8 cellular contexts compared by ENCODE assay signal in the genomic region with DNA sequence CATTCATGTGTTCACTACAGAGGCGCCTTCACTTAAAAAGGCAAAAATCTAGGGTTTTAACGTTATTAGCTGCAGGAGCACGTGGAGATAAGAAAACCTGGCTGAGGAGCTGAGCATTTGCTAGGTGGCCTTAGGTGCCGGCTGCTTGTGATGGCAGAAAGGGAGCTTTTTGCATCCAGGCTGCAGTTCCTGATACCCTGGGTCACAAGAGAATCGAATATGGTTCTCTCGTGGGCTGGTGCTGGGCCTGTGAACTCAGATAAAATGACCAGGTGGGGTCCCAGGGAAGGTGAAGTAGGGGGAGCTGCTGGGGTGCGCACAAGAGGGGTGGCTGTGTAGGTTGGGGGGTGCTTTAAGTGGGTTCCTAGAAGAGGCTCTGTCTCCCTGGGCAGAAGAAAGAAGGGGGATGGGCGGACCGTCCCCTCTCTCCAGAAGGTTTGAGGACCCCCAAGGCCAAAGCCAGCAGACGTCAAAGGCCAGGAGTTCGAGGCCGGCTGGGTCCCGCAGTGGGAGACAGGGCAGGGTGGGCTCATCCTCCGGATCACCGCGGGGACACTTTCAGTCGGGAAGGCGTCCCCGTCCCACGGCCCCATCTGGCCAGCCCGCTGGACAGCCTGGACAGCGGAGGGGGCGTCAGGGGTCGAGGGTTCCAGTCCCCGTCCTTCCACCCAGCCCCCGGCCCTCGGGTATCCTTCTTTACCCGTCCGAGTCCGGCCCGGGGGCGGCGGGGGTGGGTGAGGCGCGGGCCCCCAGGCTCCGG. TPM values are rescaled to one million over a fixed set of nuclear protein-coding genes. Genes with fewer than 3 reads are reported as not detected.
DNase-seq lines count a peak whose midpoint lies in the region; ATAC-seq and TF ChIP-seq lines count a peak whose summit lies in the region.

No MANE protein-coding gene starts in this region.

- peak overlapping the region; percentile 50 to 76 for H3K27ac Mint-ChIP-seq in activated naive CD4-positive, alpha-beta T cell treated with anti-CD3 and anti-CD28 coated beads, Interleukin-2, amount 50 U/mL, for 72 hours

- H3K4me1 ChIP-seq in spleen = peaks cover 15 to 56% (median 32%) of the 10 kb centered on the region in 6 donors

- TF ChIP-seq CTCF in spleen (IDR thresholded peaks at IDR 0.05 in 8 of 11, conservative IDR thresholded peaks at IDR 0.05 in 3 of 11) = no peak

- ATAC-seq in activated naive CD4-positive, alpha-beta T cell treated with anti-CD3 and anti-CD28 coated beads, Interleukin-2, amount 50 U/mL, for 72 hours = no peak

- WGBS in spleen, 5 donors = 19 to 35% (median 22%) methylated on average over 20 to 36 of the region's 36 CpGs

- peaks cover 7 to 8% of the 10 kb centered on the region in 2 donors for H3K36me3 Mint-ChIP-seq in activated naive CD4-positive, alpha-beta T cell treated with anti-CD3 and anti-CD28 coated beads, Interleukin-2, amount 50 U/mL, for 72 hours

- TF ChIP-seq POLR2A in spleen (IDR thresholded peaks at IDR 0.05) = no peak

- H3K27ac ChIP-seq in spleen = peak overlapping the region; percentile 48 to 97 (median 72)

- H3K27me3 ChIP-seq in spleen (replicated peaks in 1 of 7) = no peaks in the 10 kb centered on the region

- H3K4me3 ChIP-seq in iPS-11a (ENCODE audit: low read depth, low read length) (peak overlapping the region; percentile 47), spleen (peak overlapping the region; percentile 18 to 96 (median 65))

- DNase-seq in HuH-7.5 (ENCODE audit: low spot score) (peak; percentile 73), spleen (peak; percentile 93), OCI-M2 (lab: John Stamatoyannopoulos, UW; ENCODE audit: unreplicated experiment) (no peak), dermis blood vessel endothelial cell (no peak), NCI-H1930 (lab: John Stamatoyannopoulos, UW) (no peak), NCI-H524 (lab: John Stamatoyannopoulos, UW) (no peak)
- no peak for DNase-seq in activated naive CD4-positive, alpha-beta T cell treated with anti-CD3 and anti-CD28 coated beads, Interleukin-2, amount 50 U/mL, for 72 hours (ENCODE audit: low spot score in 2 of 2)

- intact Hi-C loops in spleen (cut with DNase I; ENCODE audit: low total_unique reads) = loop anchor here (10.0 kb wide), 1 partner anchor 171 kb away; no protein-coding TSS in a partner anchor

- no peaks in the 10 kb centered on the region for H3K9me3 Mint-ChIP-seq in activated naive CD4-positive, alpha-beta T cell treated with anti-CD3 and anti-CD28 coated beads, Interleukin-2, amount 50 U/mL, for 72 hours

- peaks cover 0 to 5% (median 0%) of the 10 kb centered on the region in 6 donors for H3K36me3 ChIP-seq in spleen

- H3K9me3 ChIP-seq in spleen = no peaks in the 10 kb centered on the region

RNA-seq across cellular contexts. Expression of a gene that starts 0.7 kb away (rescaled TPM):
- total RNA-seq in activated naive CD4-positive, alpha-beta T cell treated with anti-CD3 and anti-CD28 coated beads, Interleukin-2, amount 50 U/mL, for 72 hours = 10 to 100 TPM; 35.5 to 51.5 TPM
- total RNA-seq in spleen (100 to 1,000 TPM in 1 of 7 donors, 10 to 100 TPM in 6; 49.9 to 107 (median 67.1) TPM), dermis blood vessel endothelial cell (39.0 and 64.7 TPM in 2 replicates)
- polyA plus RNA-seq in spleen = 10 to 100 TPM in 1 of 3 donors, 1 to 10 TPM in 2; 6.0 to 11.8 (median 6.2) TPM

Comparison
In these comparisons a context has a peak if more than half of its experiments do, and no peak if none do; other contexts are left out.
1. DNase-seq: peak in HuH-7.5 (single experiment) and spleen (single experiment); none in activated naive CD4-positive, alpha-beta T cell treated with anti-CD3 and anti-CD28 coated beads, Interleukin-2, amount 50 U/mL, for 72 hours (0 of 2), OCI-M2 (single experiment), dermis blood vessel endothelial cell (single experiment), NCI-H1930 (0 of 2) and NCI-H524 (0 of 2).